Comparison of ENCODE assay signal across 8 cellular contexts in the genomic region with DNA sequence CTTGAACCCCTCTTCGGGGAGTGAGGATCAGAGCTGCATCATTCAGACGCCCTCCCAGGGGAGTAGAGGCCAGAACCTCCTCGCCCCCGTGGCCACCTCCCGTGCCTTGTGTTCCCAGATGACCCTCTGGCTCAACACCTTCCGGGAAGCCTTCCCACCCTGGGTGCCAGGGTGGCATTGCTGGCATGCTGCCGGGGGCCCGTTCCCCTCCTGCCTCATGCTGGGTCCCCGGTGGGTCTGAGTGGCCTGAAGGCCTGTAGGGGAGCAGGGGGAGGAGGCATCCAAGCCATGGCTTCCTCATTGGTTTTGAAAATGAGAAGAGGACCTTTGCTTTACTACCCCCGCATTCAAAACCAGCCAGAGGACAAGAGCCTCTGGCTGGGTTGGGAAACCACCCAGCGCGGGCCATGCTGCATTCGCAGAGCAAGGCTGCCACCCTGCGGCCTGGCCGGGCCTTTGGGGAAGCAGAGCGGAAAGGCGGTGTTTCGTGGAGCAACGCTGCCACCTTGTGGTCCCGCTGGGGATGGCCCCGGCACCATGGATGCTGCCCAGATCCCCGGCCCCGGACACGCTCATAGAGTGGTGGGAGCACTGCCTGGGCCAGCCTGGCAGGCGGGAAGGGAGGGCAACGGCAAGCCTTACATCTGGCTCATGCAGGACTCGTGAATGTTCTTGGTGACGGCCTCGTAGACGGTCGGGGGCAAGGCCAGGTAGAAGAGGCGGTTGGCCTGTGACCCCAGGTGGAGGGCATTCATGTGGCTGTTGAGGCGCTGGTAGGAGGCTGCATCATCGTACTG. TPM values are rescaled to one million over a fixed set of nuclear protein-coding genes. Genes with fewer than 3 reads are reported as not detected.
DNase-seq lines count a peak whose midpoint lies in the region; ATAC-seq and TF ChIP-seq lines count a peak whose summit lies in the region.

No MANE protein-coding gene starts in this region.

- no peaks in the 10 kb centered on the region for H3K27me3 ChIP-seq in cardiac muscle cell

- H3K9me3 Mint-ChIP-seq in activated naive CD8-positive, alpha-beta T cell treated with anti-CD3 and anti-CD28 coated beads for 36 hours, result no peaks in the 10 kb centered on the region

- no peaks in the 10 kb centered on the region for H3K36me3 ChIP-seq in cardiac muscle cell

- ATAC-seq in HG02610 (IDR thresholded peaks at IDR 0.05; ENCODE audit: unreplicated experiment) (peak; percentile 68), HG03565 (IDR thresholded peaks at IDR 0.05; ENCODE audit: unreplicated experiment) (no peak)

- DNase-seq in NCI-H1105 treated with DMSO at 0.1 percent for 48 hours (lab: John Stamatoyannopoulos, UW) (peak; percentile 76), SW 1271 (lab: John Stamatoyannopoulos, UW) (peak; percentile 38 to 41), cardiac muscle cell (ENCODE audit: low read depth in 1 of 2, low spot score in 1 of 2) (peak; percentile 87 to 89), putamen (ENCODE audit: low spot score) (peak; percentile 76)
- peak; percentile 87 for DNase-seq in activated naive CD8-positive, alpha-beta T cell treated with anti-CD3 and anti-CD28 coated beads for 36 hours

- TF ChIP-seq CTCF in GM12873 (IDR thresholded peaks at IDR 0.05; ENCODE audit: insufficient read depth, low read depth, low read length, missing control alignments) (peak; percentile 99), cardiac muscle cell (IDR thresholded peaks at IDR 0.05; ENCODE audit: low read depth, low read length) (peak; percentile 88)

- no peaks in the 10 kb centered on the region for H3K27me3 Mint-ChIP-seq in activated naive CD8-positive, alpha-beta T cell treated with anti-CD3 and anti-CD28 coated beads for 36 hours

- peaks cover 14% of the 10 kb centered on the region for H3K4me1 Mint-ChIP-seq in activated naive CD8-positive, alpha-beta T cell treated with anti-CD3 and anti-CD28 coated beads for 36 hours

- no peaks in the 10 kb centered on the region for H3K9me3 ChIP-seq in cardiac muscle cell (ENCODE audit: low read depth)

- H3K4me1 ChIP-seq in cardiac muscle cell (ENCODE audit: low read depth), result no peaks in the 10 kb centered on the region

- peaks cover 4% of the 10 kb centered on the region for H3K36me3 Mint-ChIP-seq in activated naive CD8-positive, alpha-beta T cell treated with anti-CD3 and anti-CD28 coated beads for 36 hours

- H3K4me3 ChIP-seq in cardiac muscle cell, result no peak overlapping the region

- H3K27ac ChIP-seq in cardiac muscle cell, result no peak overlapping the region

- H3K4me3 Mint-ChIP-seq in activated naive CD8-positive, alpha-beta T cell treated with anti-CD3 and anti-CD28 coated beads for 36 hours, result no peak overlapping the region

- H3K27ac Mint-ChIP-seq in activated naive CD8-positive, alpha-beta T cell treated with anti-CD3 and anti-CD28 coated beads for 36 hours, result no peak overlapping the region

RNA-seq across cellular contexts. Expression of a gene that starts 11.9 kb away (rescaled TPM):
- total RNA-seq in activated naive CD8-positive, alpha-beta T cell treated with anti-CD3 and anti-CD28 coated beads for 36 hours, result 10 to 100 TPM; 89.9 to 92.4 TPM
- 30.7 and 36.0 TPM in 2 replicates for total RNA-seq in cardiac muscle cell
- 7.7 and 9.9 TPM in 2 replicates for polyA plus RNA-seq in cardiac muscle cell

RNA-seq across cellular contexts. Expression of a gene that starts 12.7 kb away (rescaled TPM):
- 10 to 100 TPM; 31.1 to 32.5 TPM for total RNA-seq in activated naive CD8-positive, alpha-beta T cell treated with anti-CD3 and anti-CD28 coated beads for 36 hours
- 15.1 and 18.7 TPM in 2 replicates for total RNA-seq in cardiac muscle cell
- polyA plus RNA-seq in cardiac muscle cell, result 13.6 and 23.5 TPM in 2 replicates

RNA-seq across cellular contexts. Expression of a gene that starts 18.7 kb away (rescaled TPM):
- total RNA-seq in activated naive CD8-positive, alpha-beta T cell treated with anti-CD3 and anti-CD28 coated beads for 36 hours, result 10 to 100 TPM; 26.8 to 27.3 TPM
- 121 and 140 TPM in 2 replicates for total RNA-seq in cardiac muscle cell
- polyA plus RNA-seq in cardiac muscle cell, result 112 and 136 TPM in 2 replicates

RNA-seq across cellular contexts. Expression of a gene that starts 44.3 kb away (rescaled TPM):
- 10 to 100 TPM; 18.0 to 19.0 TPM for total RNA-seq in activated naive CD8-positive, alpha-beta T cell treated with anti-CD3 and anti-CD28 coated beads for 36 hours
- total RNA-seq in cardiac muscle cell, result 31.1 and 47.3 TPM in 2 replicates
- 25.9 and 29.9 TPM in 2 replicates for polyA plus RNA-seq in cardiac muscle cell

RNA-seq across cellular contexts. Expression of a gene that starts 48.3 kb away (rescaled TPM):
- total RNA-seq in activated naive CD8-positive, alpha-beta T cell treated with anti-CD3 and anti-CD28 coated beads for 36 hours, result 10 to 100 TPM; 53.2 to 54.7 TPM
- 65.2 and 103 TPM in 2 replicates for total RNA-seq in cardiac muscle cell
- 53.4 and 60.7 TPM in 2 replicates for polyA plus RNA-seq in cardiac muscle cell
